In the genomic region with DNA sequence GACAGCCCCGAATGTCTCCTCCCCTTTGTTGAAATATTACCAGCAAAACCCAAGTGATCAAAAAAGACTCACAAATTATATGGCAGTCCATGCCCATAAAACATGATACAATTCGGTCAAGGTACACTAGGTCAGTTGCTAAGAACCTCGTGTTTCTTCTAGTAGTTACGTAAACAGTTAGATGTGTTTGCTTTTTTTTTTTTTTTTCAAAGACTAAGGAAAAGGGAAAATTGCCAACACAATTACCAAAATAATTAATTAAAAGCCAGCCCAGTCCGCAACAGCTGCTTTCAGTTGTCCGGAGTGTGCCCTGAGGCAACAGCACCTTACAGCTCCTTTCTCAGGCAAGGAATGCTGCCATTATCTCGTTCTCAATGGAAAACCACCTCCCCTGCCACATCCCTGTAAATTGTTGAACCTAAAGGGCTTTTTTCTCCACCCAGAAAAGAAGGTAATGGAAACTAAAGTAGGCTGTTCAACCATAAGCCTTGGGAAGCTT, we compare ENCODE assay signal across 15 cellular contexts.
A peak's percentile ranks its signal among the peaks of the same experiment; 100 is the strongest.
DNase-seq lines count a peak whose midpoint lies in the region; ATAC-seq and TF ChIP-seq lines count a peak whose summit lies in the region.
"Had no signal": no experiment of that assay in that cellular context is flagged by ENCODE, and none has a peak within 500 bp of the region (broad histone marks: within the 10 kb centered on the region; RNA-seq: fewer than 3 reads in every experiment).

No MANE protein-coding gene starts in this region.

- peaks cover 7% of the 10 kb centered on the region for H3K4me1 ChIP-seq in lower lobe of right lung

- DNase-seq in DMS79 treated with DMSO at 0.1 percent for 48 hours (lab: John Stamatoyannopoulos, UW) (peak; percentile 65), M059J (ENCODE audit: low read depth) (peak; percentile 85), RPMI7951 (ENCODE audit: low read depth) (peak; percentile 73), lower lobe of right lung (no peak), NCI-H82 treated with DMSO at 0.1 percent for 48 hours (lab: John Stamatoyannopoulos, UW; ENCODE audit: unreplicated experiment) (no peak), NCI-H82 (lab: John Stamatoyannopoulos, UW) (no peak), ACHN (no peak)
- DNase-seq: activated B cell treated with CpG ODN at 0.5 μM for 24 hours; activated CD8-positive, alpha-beta memory T cell treated with anti-CD3 and anti-CD28 coated beads, Interleukin-2, amount 50 U/mL, for 4 hours; central memory CD4-positive, alpha-beta T cell; SK-N-SH; stimulated activated naive CD8-positive, alpha-beta T cell treated with anti-CD3 and anti-CD28 coated beads, Interleukin-15, amount 100 ng/mL, for 72 hours had no signal

- intact Hi-C loops in lower lobe of right lung (cut with DNase I): no loop called here

- no peaks in the 10 kb centered on the region for H3K9me3 ChIP-seq in lower lobe of right lung

- no peak for TF ChIP-seq CTCF in lower lobe of right lung (IDR thresholded peaks at IDR 0.05)

- in situ Hi-C loops in ACHN (cut with HindIII; ENCODE audit: low pct_ligation_motif_present, low pct_unique_long_range_greater_than_20kb, low sequenced_read_pairs): no loop called here

- ATAC-seq in lower lobe of right lung: peak; percentile 42 to 52
- ATAC-seq in GM21529 (IDR thresholded peaks at IDR 0.05; ENCODE audit: unreplicated experiment): no peak
- ATAC-seq: activated naive CD4-positive, alpha-beta T cell treated with anti-CD3 and anti-CD28 coated beads, Interleukin-2, amount 50 U/mL, for 72 hours; stimulated activated naive CD8-positive, alpha-beta T cell treated with anti-CD3 and anti-CD28 coated beads, Interleukin-15, amount 100 ng/mL, for 72 hours had no signal

- no peaks in the 10 kb centered on the region for H3K36me3 ChIP-seq in lower lobe of right lung
- H3K36me3 ChIP-seq: BLaER1 treated with 17β-estradiol and CSF1 and Interleukin-3, amounts not matched to agents 10 nM and 100 nM had no signal

- peak overlapping the region; percentile 18 for H3K27ac ChIP-seq in lower lobe of right lung
- H3K27ac ChIP-seq: BLaER1 treated with 17β-estradiol and CSF1 and Interleukin-3, amounts not matched to agents 10 nM and 100 nM had no signal

- no peaks in the 10 kb centered on the region for H3K27me3 ChIP-seq in lower lobe of right lung (ENCODE audit: low read depth)
- H3K27me3 ChIP-seq: BLaER1 treated with 17β-estradiol and CSF1 and Interleukin-3, amounts not matched to agents 10 nM and 100 nM had no signal

- no peak overlapping the region for H3K4me3 ChIP-seq in lower lobe of right lung
- H3K4me3 ChIP-seq: BLaER1 treated with 17β-estradiol and CSF1 and Interleukin-3, amounts not matched to agents 10 nM and 100 nM had no signal

Comparison
In these comparisons a context has a peak if more than half of its experiments do, and no peak if none do; other contexts are left out.
1. DNase-seq: peak in DMS79 treated with DMSO at 0.1 percent for 48 hours (single experiment), M059J (single experiment) and RPMI7951 (single experiment); none in lower lobe of right lung (single experiment), NCI-H82 treated with DMSO at 0.1 percent for 48 hours (single experiment), NCI-H82 (single experiment) and ACHN (single experiment).